23 cellular contexts compared by ENCODE assay signal in the genomic region with DNA sequence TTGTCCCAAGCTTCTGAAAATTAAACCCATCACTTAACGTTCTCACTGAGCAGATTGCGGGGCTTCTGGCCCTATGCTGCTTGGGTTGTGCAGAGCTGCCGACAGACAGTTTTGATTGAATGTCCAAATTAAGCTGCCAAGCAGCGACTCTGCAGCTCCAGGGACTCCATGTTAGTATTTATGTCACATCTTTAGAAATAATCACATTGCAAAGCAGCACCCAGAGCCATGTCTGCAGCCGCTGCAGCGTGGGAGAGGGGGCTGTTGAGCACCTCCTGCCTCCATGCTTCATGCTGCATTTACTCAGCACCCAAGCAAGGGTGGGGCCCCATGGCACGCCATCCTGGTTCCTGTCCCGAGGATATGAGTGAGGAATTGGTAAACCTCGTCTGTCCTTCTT.
DNase-seq lines count a peak whose midpoint lies in the region; ATAC-seq and TF ChIP-seq lines count a peak whose summit lies in the region.
"Had no signal": no experiment of that assay in that cellular context is flagged by ENCODE, and none has a peak within 500 bp of the region (broad histone marks: within the 10 kb centered on the region; RNA-seq: fewer than 3 reads in every experiment).

No MANE protein-coding gene starts in this region.

- POLR2A ChIA-PET in A673 (lab: Charles Lee; ENCODE audit: low non-redundant PET): no interaction called here

- H3K27ac ChIP-seq in caudate nucleus (ENCODE audit: low read depth, low read length): peak overlapping the region; percentile 19
- no peak overlapping the region for H3K27ac ChIP-seq in stomach
- no peak overlapping the region for H3K27ac ChIP-seq in A673 (ENCODE audit: low read depth, low read length, poor library complexity, severe bottlenecking)
- H3K27ac ChIP-seq: 22Rv1, HL-60, KMS-11, SJSA1 had no signal

- no peaks in the 10 kb centered on the region for H3K27me3 Mint-ChIP-seq in memory B cell
- H3K27me3 Mint-ChIP-seq: CD4-positive, alpha-beta T cell; IgD-negative memory B cell had no signal

- H3K4me1 Mint-ChIP-seq in memory B cell: peaks cover 44% of the 10 kb centered on the region

- intact Hi-C loops in posterior cingulate gyrus (cut with DNase I): no loop called here
- intact Hi-C loops in stomach (cut with DNase I; ENCODE audit: low total_unique reads): no loop called here
- intact Hi-C loops in A673 (cut with micrococcal nuclease; ENCODE audit: unreplicated experiment): no loop called here

- no peak overlapping the region for H3K4me3 Mint-ChIP-seq in memory B cell
- H3K4me3 Mint-ChIP-seq: CD4-positive, alpha-beta T cell had no signal

- ATAC-seq in memory B cell (ENCODE audit: low read depth): no peak
- ATAC-seq: HCT116 had no signal

- H3K27me3 ChIP-seq in stomach (no peaks in the 10 kb centered on the region), A673 (replicated peaks; ENCODE audit: insufficient read depth, low read depth, low read length, poor library complexity) (no peaks in the 10 kb centered on the region)
- H3K27me3 ChIP-seq: SJSA1 had no signal

- TF ChIP-seq EP300 in stomach (IDR thresholded peaks at IDR 0.05): no peak

- 67 to 78% (median 72%) methylated on average over 9 of the region's 9 CpGs for WGBS in stomach, 5 donors

- TF ChIP-seq CTCF in stomach (IDR thresholded peaks at IDR 0.05) (no peak), A673 (conservative IDR thresholded peaks at IDR 0.05; ENCODE audit: low read depth, low read length) (no peak)

- CTCF ChIA-PET in A673 (lab: Charles Lee): no interaction called here

- no TSS peak for BruUV-seq in A673 (replicated peaks; lab: Mats Ljungman, UMichigan)

- no peak overlapping the region for H3K4me3 ChIP-seq in stomach
- H3K4me3 ChIP-seq in A673 (ENCODE audit: low read depth, low read length, poor library complexity, severe bottlenecking): no peak overlapping the region
- H3K4me3 ChIP-seq: SJSA1 had no signal

- H3K36me3 ChIP-seq in stomach (no peaks in the 10 kb centered on the region), A673 (ENCODE audit: insufficient read depth, low read length, poor library complexity, severe bottlenecking) (no peaks in the 10 kb centered on the region)
- H3K36me3 ChIP-seq: SJSA1 had no signal

- peak overlapping the region; percentile 97 for H3K27ac Mint-ChIP-seq in memory B cell
- H3K27ac Mint-ChIP-seq: CD4-positive, alpha-beta T cell had no signal

- DNase-seq in Ammon's horn (ENCODE audit: low spot score) (peak; percentile 35), caudate nucleus (lab: John Stamatoyannopoulos, UW) (peak in 1 of 61 donors; percentile 29), memory B cell (ENCODE audit: low spot score in 2 of 2) (no peak), posterior cingulate gyrus (peak in 6 of 10 donors; percentile 11 to 89 (median 59)), stomach (no peak), NCI-H1417 (lab: John Stamatoyannopoulos, UW) (no peak), A673 (ENCODE audit: low spot score) (no peak)
- DNase-seq: ACHN; CD4-positive, alpha-beta T cell; GOT3; MM.1S; NCI-H1694; NCI-H2029 treated with DMSO at 0.1 percent for 48 hours; NCI-H446 treated with DMSO at 0.1 percent for 48 hours; NCI-H526; Right ventricle myocardium superior; RPMI8226 had no signal

- no peaks in the 10 kb centered on the region for H3K4me1 ChIP-seq in stomach
- peaks cover 17% of the 10 kb centered on the region for H3K4me1 ChIP-seq in A673 (ENCODE audit: insufficient read depth, low read length, poor library complexity, severe bottlenecking)
- H3K4me1 ChIP-seq: SJSA1 had no signal

- TF ChIP-seq POLR2A in stomach (IDR thresholded peaks at IDR 0.05): no peak

- H3K9me3 ChIP-seq in stomach (no peaks in the 10 kb centered on the region), A673 (ENCODE audit: low read depth, low read length, poor library complexity, severe bottlenecking) (no peaks in the 10 kb centered on the region)
- H3K9me3 ChIP-seq: SJSA1 had no signal

- H3K36me3 Mint-ChIP-seq in memory B cell: peaks cover 16% of the 10 kb centered on the region

- no peaks in the 10 kb centered on the region for H3K9me3 Mint-ChIP-seq in memory B cell
- H3K9me3 Mint-ChIP-seq: CD4-positive, alpha-beta T cell; IgD-negative memory B cell had no signal

Comparison
In these comparisons a context has a peak if more than half of its experiments do, and no peak if none do; other contexts are left out.
1. DNase-seq: peak in Ammon's horn (single experiment) and posterior cingulate gyrus (6 of 10); none in memory B cell (0 of 2), stomach (single experiment), NCI-H1417 (0 of 3) and A673 (single experiment).